Comparison of ENCODE assay signal across 8 cellular contexts in genomic region chr20:63658749-63659187, GRCh38. TPM values are rescaled to one million over a fixed set of nuclear protein-coding genes. Genes with fewer than 3 reads are reported as not detected.
DNase-seq lines count a peak whose midpoint lies in the region; ATAC-seq and TF ChIP-seq lines count a peak whose summit lies in the region.

No MANE protein-coding gene starts in this region.

- no CpG with 5 or more reads among the region's 25 CpGs for WGBS in neuronal stem cell (ENCODE audit: extremely low coverage in 2 of 2, insufficient read length in 2 of 2, insufficient replicate concordance in 1 of 2), 2 donors

- H2BK12ac ChIP-seq in neuronal stem cell (ENCODE audit: low read length) = no peak overlapping the region

- ATAC-seq in HG02571 (IDR thresholded peaks at IDR 0.05; ENCODE audit: unreplicated experiment) (peak; percentile 29), esophagus mucosa (peak; percentile 33), GM21576 (IDR thresholded peaks at IDR 0.05; ENCODE audit: unreplicated experiment) (no peak)

- H4K91ac ChIP-seq in neuronal stem cell (ENCODE audit: low read depth, low read length, poor library complexity) = no peak overlapping the region

- H3K27ac ChIP-seq in RWPE1 = peak overlapping the region; percentile 89
- no peak overlapping the region for H3K27ac ChIP-seq in neuronal stem cell (replicated peaks; ENCODE audit: low read length)

- H3K4ac ChIP-seq in neuronal stem cell (ENCODE audit: low read length) = no peak overlapping the region

- peak overlapping the region; percentile 87 for H3K9ac ChIP-seq in neuronal stem cell (ENCODE audit: low read depth, low read length, poor library complexity)

- POLR2A ChIA-PET in RWPE1 (lab: Yijun Ruan, JAX; ENCODE audit: low non-redundant PET) = interaction anchor here (0.6 to 1.2 kb wide), 6 partner anchors 13 to 85 kb away, joined by 3 to 7 read pairs (median 3); partner anchors contain the start of genes GMEB2 and HELZ2

- H2BK120ac ChIP-seq in neuronal stem cell (ENCODE audit: low read depth, low read length) = peak overlapping the region; percentile 16

- H2AFZ ChIP-seq in neuronal stem cell (ENCODE audit: low read length) = peak overlapping the region; percentile 95

- H2BK5ac ChIP-seq in neuronal stem cell (ENCODE audit: low read length) = no peak overlapping the region

- peak overlapping the region; percentile 25 for H3K23ac ChIP-seq in neuronal stem cell (ENCODE audit: low read depth, low read length, poor library complexity)

- H3K4me2 ChIP-seq in neuronal stem cell (ENCODE audit: insufficient read depth, low read length, poor library complexity, severe bottlenecking) = peak overlapping the region; percentile 91

- H3K36me3 ChIP-seq in neuronal stem cell (replicated peaks in 1 of 2; ENCODE audit: control insufficient read depth in 2 of 2, insufficient read depth in 2 of 2, low read length in 2 of 2) = peaks cover 12 to 41% of the 10 kb centered on the region in 2 donors

- CTCF ChIA-PET in RWPE1 (lab: Yijun Ruan, JAX) = interaction anchor here (0.5 to 1.7 kb wide), 4 partner anchors 16 to 394 kb away, joined by 3 to 8 read pairs (median 4); partner anchors contain the start of gene PTK6

- peaks cover 4% of the 10 kb centered on the region for H3K79me1 ChIP-seq in neuronal stem cell (ENCODE audit: low read depth, low read length)

- peak overlapping the region; percentile 77 for H3K4me3 ChIP-seq in GM12865 (ENCODE audit: low read depth, low read length)
- H3K4me3 ChIP-seq in neuronal stem cell (ENCODE audit: low read length in 2 of 2) = peak overlapping the region; percentile 91 to 94

- H3K4me1 ChIP-seq in neuronal stem cell (ENCODE audit: control insufficient read depth in 2 of 2, insufficient read depth in 1 of 2, low read depth in 1 of 2, low read length in 2 of 2) = peaks cover 12 to 21% of the 10 kb centered on the region in 2 donors

- peak overlapping the region; percentile 9 for H3K14ac ChIP-seq in neuronal stem cell (ENCODE audit: low read length)

- no peak overlapping the region for H2BK15ac ChIP-seq in neuronal stem cell (ENCODE audit: low read length)

- peak overlapping the region; percentile 35 for H3K18ac ChIP-seq in neuronal stem cell (ENCODE audit: low read length)

- DNase-seq in GM12865 (ENCODE audit: low read depth) (no peak), RWPE1 (ENCODE audit: low spot score) (peak; percentile 53), neuronal stem cell (ENCODE audit: low spot score) (no peak), GM19240 (ENCODE audit: insufficient read length, low spot score) (no peak), posterior vena cava (ENCODE audit: low spot score) (no peak)

- TF ChIP-seq CTCF in GM12865 (IDR thresholded peaks at IDR 0.05; ENCODE audit: insufficient read depth, low read depth, low read length, missing control alignments) (no peak), RWPE1 (conservative IDR thresholded peaks at IDR 0.05; ENCODE audit: low read depth) (no peak)

- H3K9me3 ChIP-seq in neuronal stem cell (replicated peaks in 1 of 2; ENCODE audit: control insufficient read depth in 2 of 2, insufficient read depth in 1 of 2, low read depth in 1 of 2, low read length in 2 of 2) = no peaks in the 10 kb centered on the region

- H2AK5ac ChIP-seq in neuronal stem cell (ENCODE audit: low read depth, low read length) = no peak overlapping the region

- H4K8ac ChIP-seq in neuronal stem cell (ENCODE audit: low read depth, low read length) = no peak overlapping the region

- intact Hi-C loops in posterior vena cava (cut with DNase I) = no loop called here

- H3K27me3 ChIP-seq in neuronal stem cell (ENCODE audit: control insufficient read depth in 3 of 3, insufficient read depth in 3 of 3, low read depth in 1 of 3, low read length in 3 of 3) = peaks cover 0 to 5% (median 0%) of the 10 kb centered on the region in 3 experiments

RNA-seq across cellular contexts. Expression of gene RTEL1, which starts 0.7 kb away (rescaled TPM):
- 12.2 TPM for total RNA-seq in esophagus mucosa
- 5.1 TPM for polyA plus RNA-seq in neuronal stem cell (2013, experiment 1 of 2)
- 5.1 TPM for polyA plus RNA-seq in neuronal stem cell (2013, experiment 2 of 2)
- 10 to 100 TPM; 28.3 to 28.7 TPM for total RNA-seq in posterior vena cava

RNA-seq across cellular contexts. Expression of gene STMN3, which starts 5.5 kb away (rescaled TPM):
- total RNA-seq in esophagus mucosa = 4.6 TPM
- polyA plus RNA-seq in neuronal stem cell (2013, experiment 1 of 2) = 4.5 TPM
- 4.6 TPM for polyA plus RNA-seq in neuronal stem cell (2013, experiment 2 of 2)
- 10 to 100 TPM; 11.7 to 27.3 TPM for total RNA-seq in posterior vena cava

RNA-seq across cellular contexts. Expression of gene GMEB2, which starts 31.9 kb away (rescaled TPM):
- total RNA-seq in esophagus mucosa (6.9 TPM), posterior vena cava (1 to 10 TPM; 6.9 to 8.8 TPM)
- 9.0 TPM for polyA plus RNA-seq in neuronal stem cell (2013, experiment 1 of 2)
- 8.7 TPM for polyA plus RNA-seq in neuronal stem cell (2013, experiment 2 of 2)

RNA-seq across cellular contexts. Expression of gene TNFRSF6B, which starts 37.7 kb away (rescaled TPM):
- total RNA-seq in esophagus mucosa (4.5 TPM), posterior vena cava (1 to 10 TPM; 5.4 to 7.0 TPM)
- polyA plus RNA-seq in neuronal stem cell (2013, experiment 1 of 2) = 0.70 TPM
- polyA plus RNA-seq in neuronal stem cell (2013, experiment 2 of 2) = 0.90 TPM

RNA-seq across cellular contexts. Expression of gene ARFRP1, which starts 49.0 kb away (rescaled TPM):
- total RNA-seq in esophagus mucosa (31.1 TPM), posterior vena cava (10 to 100 TPM; 35.7 to 38.1 TPM)
- polyA plus RNA-seq in neuronal stem cell (2013, experiment 1 of 2) = 8.8 TPM
- polyA plus RNA-seq in neuronal stem cell (2013, experiment 2 of 2) = 8.0 TPM
